Comparison of ENCODE assay signal across 9 cellular contexts in the genomic region with DNA sequence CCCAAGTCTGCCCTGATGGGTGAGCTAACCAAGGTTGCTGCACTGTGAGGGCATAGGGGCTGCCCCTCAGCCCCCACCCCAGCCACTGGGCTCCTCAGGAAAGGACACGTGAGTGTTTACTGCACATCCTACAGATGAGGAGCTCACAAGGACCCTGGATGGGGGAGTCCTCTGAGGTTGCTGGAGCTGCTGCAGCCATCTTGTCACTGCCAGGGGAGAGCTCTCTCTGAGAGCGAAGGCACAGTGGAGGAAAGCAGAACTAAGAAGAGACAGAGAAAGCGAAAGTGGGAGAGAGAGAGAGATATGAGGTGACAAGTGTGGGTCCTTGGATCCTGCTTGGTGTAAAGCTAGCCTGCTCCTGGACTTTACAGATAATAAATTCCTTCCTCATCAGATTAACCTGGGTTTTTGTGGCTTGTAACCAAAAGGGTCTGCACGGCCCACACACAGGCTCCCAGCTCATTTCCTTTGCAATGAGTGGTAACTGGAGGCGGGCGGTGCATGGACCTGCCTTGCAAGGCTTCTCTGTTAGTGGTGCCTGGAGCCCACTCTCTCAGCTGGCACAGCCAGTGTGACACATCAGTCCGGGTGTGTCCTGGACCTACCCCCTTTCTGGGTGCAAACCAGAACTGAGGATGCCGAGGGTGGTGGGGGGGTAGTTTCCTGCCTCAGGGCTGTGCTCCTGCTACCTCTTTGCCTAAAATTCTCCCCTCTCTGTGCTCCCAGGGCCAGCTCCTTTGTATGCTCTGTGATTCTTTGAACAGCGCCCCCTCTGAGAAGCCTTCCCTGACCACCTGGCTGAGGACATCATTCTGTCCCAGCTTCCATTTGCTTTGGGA. TPM values are rescaled to one million over a fixed set of nuclear protein-coding genes. Genes with fewer than 3 reads are reported as not detected.
DNase-seq lines count a peak whose midpoint lies in the region; ATAC-seq and TF ChIP-seq lines count a peak whose summit lies in the region.
"Had no signal": no experiment of that assay in that cellular context is flagged by ENCODE, and none has a peak within 500 bp of the region (broad histone marks: within the 10 kb centered on the region; RNA-seq: fewer than 3 reads in every experiment).

No MANE protein-coding gene starts in this region.

- POLR2A ChIA-PET in activated CD4-positive, alpha-beta memory T cell treated with anti-CD3 and anti-CD28 coated beads for 36 hours (lab: Charles Lee): interaction anchor here (0.5 to 4.0 kb wide), 14 partner anchors 11 to 470 kb away, joined by 3 to 17 read pairs (median 4); partner anchors contain the start of genes CYLD and SNX20

- CTCF ChIA-PET in activated CD4-positive, alpha-beta memory T cell treated with anti-CD3 and anti-CD28 coated beads for 36 hours (lab: Charles Lee): interaction anchor here (0.7 to 20.1 kb wide), 53 partner anchors 8 to 642 kb away, joined by 3 to 430 read pairs (median 5); partner anchors contain the start of genes BRD7, CNEP1R1, CYLD and HEATR3

- 0 out of 22 replicates have a peak, but pooled peaks cover 0 to 8% (median 0%) of the 10 kb centered on the region in 11 experiments for H4K20me1 ChIP-seq in BLaER1 treated with 17β-estradiol and CSF1 and Interleukin-3, amounts not matched to agents 10 nM and 100 nM

- H3K27me3 Mint-ChIP-seq in activated CD4-positive, alpha-beta memory T cell treated with anti-CD3 and anti-CD28 coated beads for 36 hours: no peaks in the 10 kb centered on the region

- peaks cover 12% of the 10 kb centered on the region for H3K9me3 Mint-ChIP-seq in activated CD4-positive, alpha-beta memory T cell treated with anti-CD3 and anti-CD28 coated beads for 36 hours

- ATAC-seq in GM19438 (IDR thresholded peaks at IDR 0.05; ENCODE audit: low read depth, unreplicated experiment): peak; percentile 80
- peak; percentile 92 for ATAC-seq in HG03378 (IDR thresholded peaks at IDR 0.05; ENCODE audit: unreplicated experiment)
- no peak for ATAC-seq in gastrocnemius medialis

- DNase-seq in activated CD4-positive, alpha-beta memory T cell treated with anti-CD3 and anti-CD28 coated beads for 36 hours: peak; percentile 76
- no peak for DNase-seq in gastrocnemius medialis
- no peak for DNase-seq in iPS-NIHi7 (ENCODE audit: extremely low spot score)
- DNase-seq in amniotic stem cell (lab: John Stamatoyannopoulos, UW): no peak
- no peak for DNase-seq in foreskin fibroblast

- peak overlapping the region in 6 of 11 experiments; percentile 1 to 51 (median 14); a peak in 5 of 22 replicates for H3K9ac ChIP-seq in BLaER1 treated with 17β-estradiol and CSF1 and Interleukin-3, amounts not matched to agents 10 nM and 100 nM

- peak overlapping the region; percentile 40 to 87 (median 71); a peak in 21 of 22 replicates for H3K4me2 ChIP-seq in BLaER1 treated with 17β-estradiol and CSF1 and Interleukin-3, amounts not matched to agents 10 nM and 100 nM

- peak overlapping the region in 9 of 11 experiments; percentile 5 to 55 (median 32); a peak in 12 of 22 replicates for H3K27ac ChIP-seq in BLaER1 treated with 17β-estradiol and CSF1 and Interleukin-3, amounts not matched to agents 10 nM and 100 nM
- H3K27ac ChIP-seq in gastrocnemius medialis: peak overlapping the region in 3 of 4 donors; percentile 73 to 82 (median 75)
- H3K27ac ChIP-seq: C4-2B had no signal

- H3K4me3 Mint-ChIP-seq in activated CD4-positive, alpha-beta memory T cell treated with anti-CD3 and anti-CD28 coated beads for 36 hours: peak overlapping the region; percentile 75

- intact Hi-C loops in activated CD4-positive, alpha-beta memory T cell treated with anti-CD3 and anti-CD28 coated beads for 36 hours (cut with micrococcal nuclease): loop anchor here (1.0 to 5.0 kb wide), 7 partner anchors 80 to 455 kb away; partner anchors contain the start of genes ADCY7, BRD7 and NKD1
- intact Hi-C loops in gastrocnemius medialis (cut with DNase I; ENCODE audit: low total_unique reads): loop anchor here (2.0 to 5.0 kb wide), 3 partner anchors 75 to 295 kb away; no protein-coding TSS in a partner anchor

- in situ Hi-C loops in gastrocnemius medialis (cut with MboI; ENCODE audit: low sequenced_read_pairs in 4 of 4): loop anchor here (5.0 to 25.0 kb wide), 8 partner anchors 138 to 642 kb away; partner anchors contain the start of genes BRD7 (in 2 of the 4) and CNEP1R1 (in 1 of the 4)

- no peak for TF ChIP-seq POLR2A in gastrocnemius medialis (IDR thresholded peaks at IDR 0.05)

- H3K4me1 Mint-ChIP-seq in activated CD4-positive, alpha-beta memory T cell treated with anti-CD3 and anti-CD28 coated beads for 36 hours (ENCODE audit: low read depth): peaks cover 48% of the 10 kb centered on the region

- peaks cover 4 to 24% (median 9%) of the 10 kb centered on the region in 11 experiments for H3K36me3 ChIP-seq in BLaER1 treated with 17β-estradiol and CSF1 and Interleukin-3, amounts not matched to agents 10 nM and 100 nM
- H3K36me3 ChIP-seq in gastrocnemius medialis: no peaks in the 10 kb centered on the region

- peaks cover 4 to 9% (median 9%) of the 10 kb centered on the region in 11 experiments for H3K9me3 ChIP-seq in BLaER1 treated with 17β-estradiol and CSF1 and Interleukin-3, amounts not matched to agents 10 nM and 100 nM (replicated peaks in 1 of 11)
- peaks cover 0 to 4% (median 0%) of the 10 kb centered on the region in 3 donors for H3K9me3 ChIP-seq in gastrocnemius medialis

- peak overlapping the region; percentile 73 for H3K27ac Mint-ChIP-seq in activated CD4-positive, alpha-beta memory T cell treated with anti-CD3 and anti-CD28 coated beads for 36 hours

- TF ChIP-seq CTCF in gastrocnemius medialis (IDR thresholded peaks at IDR 0.05 in 4 of 5, conservative IDR thresholded peaks at IDR 0.05 in 1 of 5) (no peak), foreskin fibroblast (IDR thresholded peaks at IDR 0.05; ENCODE audit: low read depth, low read length) (no peak)

- H3K36me3 Mint-ChIP-seq in activated CD4-positive, alpha-beta memory T cell treated with anti-CD3 and anti-CD28 coated beads for 36 hours: peaks cover 10% of the 10 kb centered on the region

- peaks cover 40 to 60% (median 47%) of the 10 kb centered on the region in 10 experiments for H3K4me1 ChIP-seq in BLaER1 treated with 17β-estradiol and CSF1 and Interleukin-3, amounts not matched to agents 10 nM and 100 nM
- peaks cover 16 to 21% of the 10 kb centered on the region in 2 donors for H3K4me1 ChIP-seq in gastrocnemius medialis

- H3K27me3 ChIP-seq in BLaER1 treated with 17β-estradiol and CSF1 and Interleukin-3, amounts not matched to agents 10 nM and 100 nM: no peaks in the 10 kb centered on the region
- H3K27me3 ChIP-seq in gastrocnemius medialis: no peaks in the 10 kb centered on the region

- peak overlapping the region in 4 of 10 experiments; percentile 8 to 29 (median 26); a peak in 3 of 20 replicates for H3K4me3 ChIP-seq in BLaER1 treated with 17β-estradiol and CSF1 and Interleukin-3, amounts not matched to agents 10 nM and 100 nM
- H3K4me3 ChIP-seq in gastrocnemius medialis: no peak overlapping the region
- H3K4me3 ChIP-seq in foreskin fibroblast (ENCODE audit: low read depth in 1 of 2, low read length in 2 of 2): no peak overlapping the region

RNA-seq across cellular contexts. Expression of gene SNX20, which starts 14.2 kb away (rescaled TPM):
- 10 to 100 TPM; 55.4 to 56.9 TPM for total RNA-seq in activated CD4-positive, alpha-beta memory T cell treated with anti-CD3 and anti-CD28 coated beads for 36 hours
- 1 to 10 TPM in 3 of 4 donors, under 1 TPM in 1; 0.17 to 4.0 (median 1.9) TPM for total RNA-seq in gastrocnemius medialis

RNA-seq across cellular contexts. Expression of gene NOD2, which starts 26.5 kb away (rescaled TPM):
- 10 to 100 TPM; 17.9 to 18.7 TPM for total RNA-seq in activated CD4-positive, alpha-beta memory T cell treated with anti-CD3 and anti-CD28 coated beads for 36 hours
- 1 to 10 TPM in 3 of 4 donors, under 1 TPM in 1; 0.27 to 2.1 (median 1.7) TPM for total RNA-seq in gastrocnemius medialis

Comparison
In these comparisons a context has a peak if more than half of its experiments do, and no peak if none do; other contexts are left out.
1. ATAC-seq: peak in GM19438 (single experiment) and HG03378 (single experiment); none in gastrocnemius medialis (0 of 2).
2. RNA of gene SNX20, which starts 14.2 kb away (total RNA-seq): 55.4 to 56.9 TPM in activated CD4-positive, alpha-beta memory T cell treated with anti-CD3 and anti-CD28 coated beads for 36 hours; 0.17 to 4.0 TPM in gastrocnemius medialis; every median in the first group is over 10 times any median in the second.
3. RNA of gene NOD2, which starts 26.5 kb away (total RNA-seq): 17.9 to 18.7 TPM in activated CD4-positive, alpha-beta memory T cell treated with anti-CD3 and anti-CD28 coated beads for 36 hours; 0.27 to 2.1 TPM in gastrocnemius medialis; every median in the first group is over 4 times any median in the second.